10 cellular contexts compared by ENCODE assay signal in genomic region chr11:44597358-44598009, GRCh38. TPM values are rescaled to one million over a fixed set of nuclear protein-coding genes. Genes with fewer than 3 reads are reported as not detected.
DNase-seq lines count a peak whose midpoint lies in the region; ATAC-seq and TF ChIP-seq lines count a peak whose summit lies in the region.
"Had no signal": no experiment of that assay in that cellular context is flagged by ENCODE, and none has a peak within 500 bp of the region (broad histone marks: within the 10 kb centered on the region; RNA-seq: fewer than 3 reads in every experiment).

No MANE protein-coding gene starts in this region.

- peaks cover 6% of the 10 kb centered on the region for H3K36me3 Mint-ChIP-seq in CD4-positive, CD25-positive, alpha-beta regulatory T cell
- H3K36me3 Mint-ChIP-seq in glutamatergic neuron (ENCODE audit: unreplicated experiment) = no peaks in the 10 kb centered on the region

- H3K27me3 Mint-ChIP-seq in CD4-positive, CD25-positive, alpha-beta regulatory T cell = no peaks in the 10 kb centered on the region
- peaks cover 2% of the 10 kb centered on the region for H3K27me3 Mint-ChIP-seq in glutamatergic neuron (ENCODE audit: unreplicated experiment)

- dilution Hi-C loops in IMR-90 (cut with HindIII; ENCODE audit: low sequenced_read_pairs, unreplicated experiment) = no loop called here

- TF ChIP-seq POLR2A in IMR-90 (IDR thresholded peaks at IDR 0.05; ENCODE audit: low read depth, low read length) = no peak

- no peak overlapping the region for H2BK5ac ChIP-seq in IMR-90 (ENCODE audit: low read depth, low read length, poor library complexity, severe bottlenecking)

- H2BK15ac ChIP-seq in IMR-90 (ENCODE audit: low read depth, low read length) = no peak overlapping the region

- in situ Hi-C loops in IMR-90 (cut with MboI; ENCODE audit: low sequenced_read_pairs) = no loop called here

- H2AFZ ChIP-seq in IMR-90 (replicated peaks; ENCODE audit: low read length, poor library complexity) (no peak overlapping the region), smooth muscle cell (ENCODE audit: low read depth) (no peak overlapping the region)

- H3K14ac ChIP-seq in IMR-90 (replicated peaks; ENCODE audit: low read depth, low read length) = no peak overlapping the region

- H3K27me3 ChIP-seq in CD4-positive, CD25-positive, alpha-beta regulatory T cell (ENCODE audit: control insufficient read depth, insufficient read depth, low read length) = no peaks in the 10 kb centered on the region
- H3K27me3 ChIP-seq in IMR-90 (ENCODE audit: control insufficient read depth, insufficient read depth, low read length) (no peaks in the 10 kb centered on the region), smooth muscle cell (ENCODE audit: low read depth) (no peaks in the 10 kb centered on the region)
- H3K27me3 ChIP-seq in effector memory CD4-positive, alpha-beta T cell (replicated peaks; ENCODE audit: control insufficient read depth, insufficient read depth, low read length, poor library complexity, severe bottlenecking) = no peaks in the 10 kb centered on the region

- H3K4me1 ChIP-seq in CD4-positive, CD25-positive, alpha-beta regulatory T cell (ENCODE audit: control insufficient read depth, insufficient read depth, low read length, poor library complexity, severe bottlenecking) = peaks cover 47% of the 10 kb centered on the region
- H3K4me1 ChIP-seq in IMR-90 (ENCODE audit: control insufficient read depth, insufficient read depth, low read length) = peaks cover 24% of the 10 kb centered on the region
- peaks cover 67% of the 10 kb centered on the region for H3K4me1 ChIP-seq in effector memory CD4-positive, alpha-beta T cell (ENCODE audit: control insufficient read depth, insufficient read depth, low read length, poor library complexity, severe bottlenecking)
- H3K4me1 ChIP-seq in smooth muscle cell (ENCODE audit: low read depth) = no peaks in the 10 kb centered on the region

- no peak overlapping the region for H3K4me3 ChIP-seq in CD4-positive, CD25-positive, alpha-beta regulatory T cell (ENCODE audit: low read depth, low read length)
- no peak overlapping the region for H3K4me3 ChIP-seq in IMR-90 (ENCODE audit: insufficient read depth, low read depth, low read length)
- peak overlapping the region; percentile 13 for H3K4me3 ChIP-seq in effector memory CD4-positive, alpha-beta T cell (ENCODE audit: insufficient read depth, low read depth, low read length, poor library complexity, severe bottlenecking)
- H3K4me3 ChIP-seq in smooth muscle cell = no peak overlapping the region

- H2BK20ac ChIP-seq in IMR-90 (ENCODE audit: low read depth, low read length) = no peak overlapping the region

- H4K5ac ChIP-seq in IMR-90 (ENCODE audit: low read depth, low read length) = no peak overlapping the region

- peaks cover 0 to 8% of the 10 kb centered on the region in 2 experiments; a peak in 2 of 4 replicates for H3K79me1 ChIP-seq in IMR-90 (ENCODE audit: low read depth in 1 of 2, low read length in 2 of 2)

- DNase-seq in CD4-positive, CD25-positive, alpha-beta regulatory T cell = no peak
- DNase-seq in IMR-90 = no peak
- no peak for DNase-seq in effector memory CD4-positive, alpha-beta T cell
- no peak for DNase-seq in glutamatergic neuron
- no peak for DNase-seq in activated effector memory CD4-positive, alpha-beta T cell treated with Interleukin-2 at 50 U/mL for 16 hours
- DNase-seq in smooth muscle cell (lab: John Stamatoyannopoulos, UW; ENCODE audit: unreplicated experiment) = no peak
- DNase-seq: NCI-H2171 treated with DMSO at 0.1 percent for 48 hours, SHP77 had no signal

- H4K8ac ChIP-seq in IMR-90 (ENCODE audit: low read depth in 2 of 2, low read length in 2 of 2) = no peak overlapping the region

- H3K4ac ChIP-seq in IMR-90 (ENCODE audit: low read depth, low read length) = no peak overlapping the region; the same call in 1 of the 2 replicates

- no peaks in the 10 kb centered on the region for H3K9me3 Mint-ChIP-seq in CD4-positive, CD25-positive, alpha-beta regulatory T cell
- peaks cover 4% of the 10 kb centered on the region for H3K9me3 Mint-ChIP-seq in glutamatergic neuron (ENCODE audit: unreplicated experiment)

- no peak overlapping the region for H2AK5ac ChIP-seq in IMR-90 (ENCODE audit: low read depth, low read length)

- no peaks in the 10 kb centered on the region for H3F3A ChIP-seq in smooth muscle cell (ENCODE audit: low read depth)

- no CpG with 5 or more reads among the region's 5 CpGs for WGBS in IMR-90 (ENCODE audit: extremely low coverage in 2 of 2, insufficient read length in 1 of 2), 2 experiments
- WGBS in smooth muscle cell (ENCODE audit: low lambda C conversion rate) = 91% methylated on average over 5 of the region's 5 CpGs

- no peaks in the 10 kb centered on the region for H3K36me3 ChIP-seq in CD4-positive, CD25-positive, alpha-beta regulatory T cell (ENCODE audit: control insufficient read depth, insufficient read depth, low read length)
- H3K36me3 ChIP-seq in IMR-90 (ENCODE audit: control insufficient read depth, insufficient read depth, low read length) = peaks cover 3% of the 10 kb centered on the region; the same call in 1 of the 2 replicates
- H3K36me3 ChIP-seq in effector memory CD4-positive, alpha-beta T cell (ENCODE audit: control insufficient read depth, insufficient read depth, low read length) = peaks cover 8% of the 10 kb centered on the region
- no peaks in the 10 kb centered on the region for H3K36me3 ChIP-seq in smooth muscle cell (ENCODE audit: low read depth)

- peaks cover 6 to 71% (median 40%) of the 10 kb centered on the region in 4 donors for H3K4me1 Mint-ChIP-seq in CD4-positive, CD25-positive, alpha-beta regulatory T cell
- H3K4me1 Mint-ChIP-seq in glutamatergic neuron (ENCODE audit: low read depth, unreplicated experiment) = peaks cover 38% of the 10 kb centered on the region

- H3K23ac ChIP-seq in IMR-90 (ENCODE audit: low read depth, low read length) = no peak overlapping the region

- H2AK9ac ChIP-seq in IMR-90 (replicated peaks; ENCODE audit: low read depth, low read length, poor library complexity) = peak overlapping the region; percentile 9

- no peak overlapping the region for H4K91ac ChIP-seq in IMR-90 (ENCODE audit: insufficient read depth, low read depth, low read length)

- POLR2A ChIA-PET in IMR-90 (lab: Charles Lee; ENCODE audit: unreplicated experiment) = no interaction called here

- no peaks in the 10 kb centered on the region for H3K9me3 ChIP-seq in CD4-positive, CD25-positive, alpha-beta regulatory T cell (ENCODE audit: control insufficient read depth in 2 of 2, low read length in 2 of 2)
- H3K9me3 ChIP-seq in IMR-90 (ENCODE audit: control insufficient read depth, insufficient read depth, low read length) (no peaks in the 10 kb centered on the region), smooth muscle cell (replicated peaks; ENCODE audit: low read depth) (no peaks in the 10 kb centered on the region)
- H3K9me3 ChIP-seq in effector memory CD4-positive, alpha-beta T cell (ENCODE audit: control insufficient read depth, low read length) = no peaks in the 10 kb centered on the region

- no peak for TF ChIP-seq RAD21 in IMR-90 (IDR thresholded peaks at IDR 0.05; ENCODE audit: low read length)

- no TSS peak for BruUV-seq in IMR-90 (replicated peaks; lab: Mats Ljungman, UMichigan)

- H3K4me2 ChIP-seq in IMR-90 (ENCODE audit: low read depth, low read length) (no peak overlapping the region), smooth muscle cell (no peak overlapping the region)

- H3K4me3 Mint-ChIP-seq in CD4-positive, CD25-positive, alpha-beta regulatory T cell = peak overlapping the region; percentile 14 to 80 (median 74)
- no peak overlapping the region for H3K4me3 Mint-ChIP-seq in glutamatergic neuron (ENCODE audit: unreplicated experiment)

- no peak overlapping the region for H3K56ac ChIP-seq in IMR-90 (ENCODE audit: extremely low read depth, insufficient read depth, low read length)

- CTCF ChIA-PET in IMR-90 (lab: Yijun Ruan, JAX) = interaction anchor here (1.0 kb wide), 1 partner anchor 20 kb away, joined by 3 read pairs; no protein-coding TSS in a partner anchor

- no peaks in the 10 kb centered on the region for H3K79me2 ChIP-seq in smooth muscle cell (ENCODE audit: low read depth)

- H3K18ac ChIP-seq in IMR-90 (ENCODE audit: low read depth, low read length) = no peak overlapping the region

- H3K9ac ChIP-seq in IMR-90 (ENCODE audit: low read depth, low read length) = no peak overlapping the region
- no peak overlapping the region for H3K9ac ChIP-seq in smooth muscle cell (ENCODE audit: low read depth)

- intact Hi-C loops in IMR-90 (cut with micrococcal nuclease) = no loop called here

- no peak overlapping the region for H2BK120ac ChIP-seq in IMR-90 (ENCODE audit: low read depth, low read length)

- H4K20me1 ChIP-seq in IMR-90 (ENCODE audit: insufficient read depth, low read length) = no peaks in the 10 kb centered on the region
- H4K20me1 ChIP-seq in smooth muscle cell (ENCODE audit: low read depth) = peaks cover 31% of the 10 kb centered on the region

- peaks cover 2% of the 10 kb centered on the region; the same call in 1 of the 2 replicates for H3K9me1 ChIP-seq in IMR-90 (ENCODE audit: insufficient read depth, low read length)

- H3K27ac Mint-ChIP-seq in CD4-positive, CD25-positive, alpha-beta regulatory T cell = peak overlapping the region; percentile 92 to 97 (median 94)
- no peak overlapping the region for H3K27ac Mint-ChIP-seq in glutamatergic neuron (ENCODE audit: unreplicated experiment)

- peak overlapping the region; percentile 69 for H3K27ac ChIP-seq in CD4-positive, CD25-positive, alpha-beta regulatory T cell (ENCODE audit: insufficient read depth, low read length, poor library complexity, severe bottlenecking)
- H3K27ac ChIP-seq in IMR-90 (ENCODE audit: insufficient read depth, low read length) (no peak overlapping the region), smooth muscle cell (ENCODE audit: low read depth) (no peak overlapping the region)
- peak overlapping the region; percentile 83 for H3K27ac ChIP-seq in effector memory CD4-positive, alpha-beta T cell (ENCODE audit: insufficient read depth, low read length, poor library complexity, severe bottlenecking)

- no peak for ATAC-seq in CD4-positive, CD25-positive, alpha-beta regulatory T cell (ENCODE audit: low read depth in 2 of 2)
- ATAC-seq in GM19023 (IDR thresholded peaks at IDR 0.05; ENCODE audit: unreplicated experiment) = peak; percentile 3
- ATAC-seq in IMR-90 (ENCODE audit: low read depth) = no peak
- ATAC-seq in HG03135 (IDR thresholded peaks at IDR 0.05; ENCODE audit: unreplicated experiment) = no peak

- TF ChIP-seq CTCF in IMR-90 (conservative IDR thresholded peaks at IDR 0.05; ENCODE audit: low read depth, low read length) (no peak), glutamatergic neuron (IDR thresholded peaks at IDR 0.05; ENCODE audit: partially characterized antibody, unreplicated experiment) (no peak), smooth muscle cell (IDR thresholded peaks at IDR 0.05; ENCODE audit: borderline replicate concordance, insufficient read depth, poor library complexity, severe bottlenecking) (no peak)

RNA-seq across cellular contexts. Expression of gene CD82, which starts 32.0 kb away (rescaled TPM):
- 132 TPM for total RNA-seq in CD4-positive, CD25-positive, alpha-beta regulatory T cell
- 100 to 1,000 TPM in 3 of 4 donors, 10 to 100 TPM in 1; 81.0 to 167 (median 118) TPM for polyA plus RNA-seq in CD4-positive, CD25-positive, alpha-beta regulatory T cell
- 18.9 and 32.8 TPM in 2 replicates for total RNA-seq in IMR-90 (2012; rRNA removed)
- polyA plus RNA-seq in IMR-90 (2012; rRNA removed) = 46.1 and 49.4 TPM in 2 replicates
- 45.9 and 112 TPM in 2 replicates for polyA plus RNA-seq in IMR-90 (2012; cell fraction: cytosol; rRNA removed)
- polyA plus RNA-seq in IMR-90 (2012; cell fraction: nucleus; rRNA removed; ENCODE audit: low replicate concordance) = 14.7 and 27.3 TPM in 2 replicates
- 4.4 TPM for total RNA-seq in glutamatergic neuron (ENCODE audit: unreplicated experiment)
- 43.8 and 58.6 TPM in 2 replicates for total RNA-seq in smooth muscle cell
- 252 and 270 TPM in 2 replicates for polyA plus RNA-seq in smooth muscle cell

Comparison
In these comparisons a context has a peak if more than half of its experiments do, and no peak if none do; other contexts are left out.
1. H3K27ac ChIP-seq: peak in CD4-positive, CD25-positive, alpha-beta regulatory T cell (single experiment) and effector memory CD4-positive, alpha-beta T cell (single experiment); none in IMR-90 (single experiment) and smooth muscle cell (single experiment).